12 cellular contexts compared by ENCODE assay signal in genomic region chr17:64180089-64180488, GRCh38. TPM values are rescaled to one million over a fixed set of nuclear protein-coding genes. Genes with fewer than 3 reads are reported as not detected.
A peak's percentile ranks its signal among the peaks of the same experiment; 100 is the strongest.
DNase-seq lines count a peak whose midpoint lies in the region; TF ChIP-seq lines count a peak whose summit lies in the region.
"Had no signal": no experiment of that assay in that cellular context is flagged by ENCODE, and none has a peak within 500 bp of the region (broad histone marks: within the 10 kb centered on the region; RNA-seq: fewer than 3 reads in every experiment).

No MANE protein-coding gene starts in this region.

- TF ChIP-seq POLR2A in uterus (IDR thresholded peaks at IDR 0.05), result no peak

- H3K4me3 Mint-ChIP-seq in dendritic cell treated with granulocyte-macrophage colony-stimulating factor and Interleukin-4, amounts not matched to agents 40 ng/mL and 50 ng/mL, for 4 days, result no peak overlapping the region
- H3K4me3 Mint-ChIP-seq: activated T-cell treated with anti-CD3 and anti-CD28 coated beads, Interleukin-2, amount 50 U/mL, for 4 hours had no signal

- CTCF ChIA-PET in RWPE1 (lab: Yijun Ruan, JAX), result no interaction called here

- peaks cover 0 to 4% of the 10 kb centered on the region in 2 donors for H3K4me1 ChIP-seq in uterus

- H3K9me3 Mint-ChIP-seq in dendritic cell treated with granulocyte-macrophage colony-stimulating factor and Interleukin-4, amounts not matched to agents 40 ng/mL and 50 ng/mL, for 4 days, result no peaks in the 10 kb centered on the region
- H3K9me3 Mint-ChIP-seq: activated T-cell treated with anti-CD3 and anti-CD28 coated beads, Interleukin-2, amount 50 U/mL, for 4 hours had no signal

- no peaks in the 10 kb centered on the region for H3K27me3 Mint-ChIP-seq in dendritic cell treated with granulocyte-macrophage colony-stimulating factor and Interleukin-4, amounts not matched to agents 40 ng/mL and 50 ng/mL, for 4 days

- H3K27ac ChIP-seq in uterus (peak overlapping the region; percentile 71 to 83), RWPE1 (no peak overlapping the region)
- H3K27ac ChIP-seq: 22Rv1 had no signal

- no peak overlapping the region for H3K4me3 ChIP-seq in uterus

- H3K4me1 Mint-ChIP-seq in dendritic cell treated with granulocyte-macrophage colony-stimulating factor and Interleukin-4, amounts not matched to agents 40 ng/mL and 50 ng/mL, for 4 days (ENCODE audit: low read depth), result peaks cover 76% of the 10 kb centered on the region

- intact Hi-C loops in dendritic cell treated with granulocyte-macrophage colony-stimulating factor and Interleukin-4, amounts not matched to agents 40 ng/mL and 50 ng/mL, for 4 days (cut with micrococcal nuclease), result no loop called here
- intact Hi-C loops in uterus (cut with DNase I; ENCODE audit: low total_unique reads), result no loop called here

- peak; percentile 67 for DNase-seq in SKM-1 treated with dmso at 0.1 percent for 144 hours (lab: John Stamatoyannopoulos, UW; ENCODE audit: unreplicated experiment)
- DNase-seq in SKM-1 (lab: John Stamatoyannopoulos, UW; ENCODE audit: unreplicated experiment), result no peak
- DNase-seq in myocyte (ENCODE audit: low read depth), result peak; percentile 49
- DNase-seq in uterus, result no peak
- DNase-seq in NCI-H2196 (lab: John Stamatoyannopoulos, UW; ENCODE audit: unreplicated experiment), result no peak
- no peak for DNase-seq in D341Med (ENCODE audit: low spot score)
- DNase-seq in RWPE1 (ENCODE audit: low spot score), result no peak
- DNase-seq: activated CD4-positive, CD25-positive, alpha-beta regulatory T cell treated with anti-CD3 and anti-CD28 coated beads, Interleukin-2, amount 50 U/mL, for 72 hours; activated T-cell treated with anti-CD3 and anti-CD28 coated beads, Interleukin-2, amount 50 U/mL, for 4 hours; NCI-H2107 had no signal

- no peaks in the 10 kb centered on the region for H3K9me3 ChIP-seq in uterus

- TF ChIP-seq CTCF in uterus (IDR thresholded peaks at IDR 0.05) (peak in 3 of 4 experiments; percentile 16 to 33 (median 17)), RWPE1 (conservative IDR thresholded peaks at IDR 0.05; ENCODE audit: low read depth) (no peak)

- no peaks in the 10 kb centered on the region for H3K27me3 ChIP-seq in uterus

- H3K36me3 ChIP-seq in uterus, result no peaks in the 10 kb centered on the region

- H3K36me3 Mint-ChIP-seq in dendritic cell treated with granulocyte-macrophage colony-stimulating factor and Interleukin-4, amounts not matched to agents 40 ng/mL and 50 ng/mL, for 4 days (ENCODE audit: low read depth), result peaks cover 9% of the 10 kb centered on the region

- H3K27ac Mint-ChIP-seq in dendritic cell treated with granulocyte-macrophage colony-stimulating factor and Interleukin-4, amounts not matched to agents 40 ng/mL and 50 ng/mL, for 4 days, result peak overlapping the region; percentile 60

- POLR2A ChIA-PET in RWPE1 (lab: Yijun Ruan, JAX; ENCODE audit: low non-redundant PET), result no interaction called here

RNA-seq across cellular contexts. Expression of gene ERN1, which starts 50.1 kb away (rescaled TPM):
- total RNA-seq in myocyte, result 4.0 and 5.6 TPM in 2 replicates
- 7.3 TPM for polyA plus RNA-seq in myocyte (2012)
- 10 to 100 TPM in 3 of 4 donors, 1 to 10 TPM in 1; 4.4 to 56.5 (median 15.0) TPM for total RNA-seq in uterus

Comparison
In these comparisons a context has a peak if more than half of its experiments do, and no peak if none do; other contexts are left out.
1. DNase-seq: peak in SKM-1 treated with dmso at 0.1 percent for 144 hours (single experiment) and myocyte (single experiment); none in SKM-1 (single experiment), uterus (0 of 2), NCI-H2196 (single experiment), D341Med (single experiment) and RWPE1 (single experiment).